Comparison of ENCODE assay signal across 9 cellular contexts in the genomic region with DNA sequence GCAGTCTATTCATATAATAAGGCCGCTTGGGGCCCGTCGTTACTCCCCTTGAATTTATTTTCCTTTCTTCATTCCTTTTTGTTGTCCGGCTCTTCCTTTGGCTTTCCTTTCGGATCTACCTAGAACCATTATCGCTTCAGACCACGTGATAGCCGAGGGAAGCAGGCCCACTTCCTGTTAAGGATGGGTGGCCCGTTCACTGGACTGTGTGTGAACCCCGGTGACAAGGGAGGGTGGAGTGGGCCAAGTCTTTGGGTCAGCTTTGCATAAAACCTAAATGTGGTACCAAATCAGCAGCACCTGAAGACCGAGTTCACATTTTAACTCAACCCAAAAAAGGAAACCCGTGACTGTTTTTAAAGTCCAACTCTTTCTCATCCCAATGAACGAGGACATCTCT.
"Had no signal": no experiment of that assay in that cellular context is flagged by ENCODE, and none has a peak within 500 bp of the region (broad histone marks: within the 10 kb centered on the region; RNA-seq: fewer than 3 reads in every experiment).

No MANE protein-coding gene starts in this region.

- H3K36me3 ChIP-seq: HAP-1 had no signal

- H3K27ac ChIP-seq: HL-60 had no signal

- ATAC-seq: GM23338, HCT116, HepG2 had no signal

- FAIRE-seq: HepG2 had no signal

- H3K4me1 Mint-ChIP-seq: IgD-negative memory B cell had no signal

- H3K4me2 ChIP-seq: GM23338 had no signal

- DNase-seq: H7, HFFc6, KG1 had no signal

- H2AFZ ChIP-seq: GM23338 had no signal

- H3K27ac Mint-ChIP-seq: GM23338, HFFc6, IgD-negative memory B cell had no signal

- H3K4me3 ChIP-seq: GM23338, HAP-1 had no signal

- H3K9me3 Mint-ChIP-seq: GM23338, HFFc6 had no signal

- H3K4me3 Mint-ChIP-seq: GM23338, HFFc6, IgD-negative memory B cell had no signal

- H3K4me1 ChIP-seq: HAP-1 had no signal

- H3K36me3 Mint-ChIP-seq: IgD-negative memory B cell had no signal

- H3K9me3 ChIP-seq: HAP-1 had no signal
